Comparison of ENCODE assay signal across 15 cellular contexts in genomic region chr5:52339285-52339684, GRCh38.
DNase-seq lines count a peak whose midpoint lies in the region; ATAC-seq lines count a peak whose summit lies in the region.
"Had no signal": no experiment of that assay in that cellular context is flagged by ENCODE, and none has a peak within 500 bp of the region (broad histone marks: within the 10 kb centered on the region; RNA-seq: fewer than 3 reads in every experiment).

No MANE protein-coding gene starts in this region.

- peak; percentile 49 for ATAC-seq in GM18861 (IDR thresholded peaks at IDR 0.05; ENCODE audit: unreplicated experiment)
- ATAC-seq in GM19468 (IDR thresholded peaks at IDR 0.05; ENCODE audit: extremely low read depth, unreplicated experiment), result peak; percentile 35
- ATAC-seq in HG03520 (IDR thresholded peaks at IDR 0.05; ENCODE audit: unreplicated experiment), result peak; percentile 43
- no peak for ATAC-seq in HG02571 (IDR thresholded peaks at IDR 0.05; ENCODE audit: unreplicated experiment)
- ATAC-seq in HG02870 (IDR thresholded peaks at IDR 0.05; ENCODE audit: unreplicated experiment), result no peak
- ATAC-seq: HCT116 had no signal

- DNase-seq in NCI-H128 (lab: John Stamatoyannopoulos, UW; ENCODE audit: unreplicated experiment), result no peak
- no peak for DNase-seq in activated T-cell treated with anti-CD3 and anti-CD28 coated beads for 4 hours
- DNase-seq: C1 segment of cervical spinal cord, GOT3, NCI-H1092 treated with DMSO at 0.1 percent for 48 hours, NCI-H2081, OCI-M1, Right ventricle myocardium superior, SW 1271 had no signal

Comparison
In these comparisons a context has a peak if more than half of its experiments do, and no peak if none do; other contexts are left out.
1. ATAC-seq: peak in GM18861 (single experiment), GM19468 (single experiment) and HG03520 (single experiment); none in HG02571 (single experiment) and HG02870 (single experiment).